8 cellular contexts compared by ENCODE assay signal in the genomic region with DNA sequence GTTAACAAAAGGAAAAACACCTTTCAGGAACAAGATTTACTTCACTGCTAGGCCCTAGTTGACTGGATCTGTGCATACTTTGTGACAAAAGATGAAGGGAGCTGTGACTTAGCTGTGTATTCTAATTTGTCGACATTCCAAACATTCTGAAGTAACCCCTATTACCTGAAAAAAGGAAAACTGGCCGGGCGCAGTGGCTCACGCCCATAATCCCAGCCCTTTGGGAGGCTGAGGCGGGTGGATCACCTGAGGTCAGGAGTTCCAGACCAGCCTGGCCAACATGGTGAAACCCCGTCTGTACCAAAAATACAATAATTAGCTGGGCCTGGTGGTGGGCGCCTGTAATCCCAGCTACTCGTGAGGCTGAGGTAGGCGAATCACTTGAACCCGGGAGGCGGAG. TPM values are rescaled to one million over a fixed set of nuclear protein-coding genes. Genes with fewer than 3 reads are reported as not detected.
DNase-seq lines count a peak whose midpoint lies in the region; ATAC-seq and TF ChIP-seq lines count a peak whose summit lies in the region.
"Not testable (repeated sequence)": the region's sequence is repeated elsewhere in the genome, so short reads cannot be mapped to it uniquely, and the experiment has no call there.

No MANE protein-coding gene starts in this region.

- TF ChIP-seq POLR2A in sigmoid colon (IDR thresholded peaks at IDR 0.05) = not testable (repeated sequence)

- no CpG with 5 or more reads among the region's 11 CpGs for WGBS in mesendoderm (ENCODE audit: extremely low coverage, insufficient coverage, low lambda C conversion rate)
- 69 to 87% methylated on average over 11 of the region's 11 CpGs for WGBS in sigmoid colon, 2 donors
- WGBS in aorta, 2 donors = 18 to 21% methylated on average over 11 of the region's 11 CpGs

- not testable (repeated sequence) for H2BK15ac ChIP-seq in mesendoderm (replicated peaks; ENCODE audit: low read depth)

- intact Hi-C loops in activated CD4-positive, alpha-beta memory T cell treated with anti-CD3 and anti-CD28 coated beads for 36 hours (cut with micrococcal nuclease) = loop anchor here (10.0 kb wide), 1 partner anchor 650 kb away; a partner anchor contains a TSS
- intact Hi-C loops in sigmoid colon (cut with DNase I) (loop anchor here (5.0 kb wide), 1 partner anchor 1403 kb away; no protein-coding TSS in a partner anchor), aorta (cut with DNase I) (loop anchor here (2.0 to 5.0 kb wide), 4 partner anchors 62 to 253 kb away; no protein-coding TSS in a partner anchor)

- H3K4ac ChIP-seq in mesendoderm (ENCODE audit: low read depth, low read length) = not testable (repeated sequence)

- not testable (repeated sequence) for H3K18ac ChIP-seq in mesendoderm (ENCODE audit: low read length)

- peaks cover 11% of the 10 kb centered on the region for H3K36me3 Mint-ChIP-seq in activated CD4-positive, alpha-beta memory T cell treated with anti-CD3 and anti-CD28 coated beads for 36 hours
- not testable (repeated sequence) for H3K36me3 Mint-ChIP-seq in brain

- not testable (repeated sequence) for H3K36me3 ChIP-seq in ES-I3 (ENCODE audit: insufficient read depth, low read length); MG63; mesendoderm (ENCODE audit: control insufficient read depth, insufficient read depth, low read length); sigmoid colon; aorta (ENCODE audit: control insufficient read depth in 1 of 2, insufficient read depth in 2 of 2, low read length in 1 of 2)

- CTCF ChIA-PET in activated CD4-positive, alpha-beta memory T cell treated with anti-CD3 and anti-CD28 coated beads for 36 hours (lab: Charles Lee) = interaction anchor here (0.8 to 10.8 kb wide), 8 partner anchors 20 to 255 kb away, joined by 3 to 548 read pairs (median 4); no protein-coding TSS in a partner anchor

- not testable (repeated sequence) for TF ChIP-seq EP300 in sigmoid colon (IDR thresholded peaks at IDR 0.05)

- H3K56ac ChIP-seq in mesendoderm (ENCODE audit: low read length) = not testable (repeated sequence)

- peak overlapping the region; percentile 54 for H3K4me2 ChIP-seq in mesendoderm (ENCODE audit: low read length)

- not testable (repeated sequence) for H3K79me2 ChIP-seq in mesendoderm (ENCODE audit: control insufficient read depth, insufficient read depth, low read length)

- H4K8ac ChIP-seq in mesendoderm (ENCODE audit: low read depth, low read length) = not testable (repeated sequence)

- POLR2A ChIA-PET in activated CD4-positive, alpha-beta memory T cell treated with anti-CD3 and anti-CD28 coated beads for 36 hours (lab: Charles Lee) = interaction anchor here (0.7 to 7.4 kb wide), 3 partner anchors 29 to 80 kb away, joined by 3 to 90 read pairs (median 3); no protein-coding TSS in a partner anchor

- not testable (repeated sequence) for H3K9me3 ChIP-seq in ES-I3 (ENCODE audit: control insufficient read depth, insufficient read depth, low read length); MG63; sigmoid colon; aorta (ENCODE audit: control insufficient read depth, low read length)

- not testable (repeated sequence) for H3K27ac ChIP-seq in mesendoderm (ENCODE audit: low read depth, low read length)
- H3K27ac ChIP-seq in sigmoid colon = peak overlapping the region in 3 of 4 donors; percentile 91 to 95 (median 92)
- H3K27ac ChIP-seq in aorta (ENCODE audit: low read depth in 1 of 2, low read length in 2 of 2) = peak overlapping the region; percentile 77 to 87

- not testable (repeated sequence) for H2AK5ac ChIP-seq in mesendoderm (ENCODE audit: low read length)

- not testable (repeated sequence) for H2BK120ac ChIP-seq in mesendoderm (ENCODE audit: low read depth, low read length)

- peaks cover 36% of the 10 kb centered on the region for H3K4me1 Mint-ChIP-seq in activated CD4-positive, alpha-beta memory T cell treated with anti-CD3 and anti-CD28 coated beads for 36 hours (ENCODE audit: low read depth)
- peaks cover 24% of the 10 kb centered on the region for H3K4me1 Mint-ChIP-seq in brain

- not testable (repeated sequence) for H3K9me3 Mint-ChIP-seq in activated CD4-positive, alpha-beta memory T cell treated with anti-CD3 and anti-CD28 coated beads for 36 hours; brain

- H3K9ac ChIP-seq in ES-I3 (ENCODE audit: low read depth, low read length) = peak overlapping the region; percentile 86; the same call in 1 of the 2 replicates
- not testable (repeated sequence) for H3K9ac ChIP-seq in mesendoderm (ENCODE audit: low read length)

- DNase-seq in MG63; fibroblast of pulmonary artery (ENCODE audit: low read depth); sigmoid colon; aorta: not testable (repeated sequence)
- DNase-seq in activated CD4-positive, alpha-beta memory T cell treated with anti-CD3 and anti-CD28 coated beads for 36 hours = peak; percentile 34
- peak; percentile 57 for DNase-seq in mesendoderm

- H2BK5ac ChIP-seq in mesendoderm (ENCODE audit: low read length) = not testable (repeated sequence)

- not testable (repeated sequence) for H3K27me3 ChIP-seq in MG63; mesendoderm (ENCODE audit: insufficient read depth, low read length, poor library complexity); sigmoid colon; aorta (ENCODE audit: control insufficient read depth in 1 of 2, insufficient read depth in 2 of 2, low read length in 1 of 2)

- not testable (repeated sequence) for ATAC-seq in aorta (ENCODE audit: low FRiP score)

- not testable (repeated sequence) for H3K27me3 Mint-ChIP-seq in activated CD4-positive, alpha-beta memory T cell treated with anti-CD3 and anti-CD28 coated beads for 36 hours
- H3K27me3 Mint-ChIP-seq in brain = peaks cover 32% of the 10 kb centered on the region

- TF ChIP-seq CTCF in brain (conservative IDR thresholded peaks at IDR 0.05); fibroblast of pulmonary artery (IDR thresholded peaks at IDR 0.05; ENCODE audit: low read length, missing control alignments); sigmoid colon (IDR thresholded peaks at IDR 0.05): not testable (repeated sequence)

- not testable (repeated sequence) for H4K5ac ChIP-seq in mesendoderm (ENCODE audit: low read length)

- H3K4me1 ChIP-seq in ES-I3 (ENCODE audit: insufficient read depth, low read length) (peaks cover 15% of the 10 kb centered on the region), sigmoid colon (peaks cover 0 to 27% (median 14%) of the 10 kb centered on the region in 4 donors)
- H3K4me1 ChIP-seq in mesendoderm (ENCODE audit: control insufficient read depth, low read depth, low read length); aorta (ENCODE audit: control insufficient read depth in 1 of 2, insufficient read depth in 2 of 2, low read length in 2 of 2): not testable (repeated sequence)

- H3K23ac ChIP-seq in mesendoderm (ENCODE audit: low read length) = not testable (repeated sequence)

- H3K79me1 ChIP-seq in mesendoderm (ENCODE audit: low read length) = not testable (repeated sequence)

- H3K27ac Mint-ChIP-seq in activated CD4-positive, alpha-beta memory T cell treated with anti-CD3 and anti-CD28 coated beads for 36 hours = peak overlapping the region; percentile 98
- peak overlapping the region in 3 of 5 experiments; percentile 94 to 97 (median 96) for H3K27ac Mint-ChIP-seq in brain

- H3K4me3 ChIP-seq in MG63 (peak overlapping the region; percentile 75), fibroblast of pulmonary artery (replicated peaks; ENCODE audit: low read depth, low read length) (peak overlapping the region; percentile 93), sigmoid colon (peak overlapping the region in 3 of 4 donors; percentile 52 to 89 (median 83)), aorta (ENCODE audit: low read length in 2 of 2) (peak overlapping the region; percentile 69 to 90)
- not testable (repeated sequence) for H3K4me3 ChIP-seq in mesendoderm (ENCODE audit: low read length)

- peak overlapping the region; percentile 95 for H3K4me3 Mint-ChIP-seq in activated CD4-positive, alpha-beta memory T cell treated with anti-CD3 and anti-CD28 coated beads for 36 hours
- peak overlapping the region; percentile 94 to 98 (median 96) for H3K4me3 Mint-ChIP-seq in brain

RNA-seq across cellular contexts. Expression of a gene that starts 1.8 kb away (rescaled TPM):
- total RNA-seq in MG63 (2014; rRNA removed; shearing (Covaris generic); ENCODE audit: low replicate concordance) = 74.9 and 111 TPM in 2 replicates
- total RNA-seq in activated CD4-positive, alpha-beta memory T cell treated with anti-CD3 and anti-CD28 coated beads for 36 hours = 10 to 100 TPM; 58.2 to 62.6 TPM
- polyA plus RNA-seq in brain (ENCODE audit: insufficient read depth, low read depth, low replicate concordance) (4.2 TPM), sigmoid colon (10 to 100 TPM; 16.8 to 29.6 (median 26.6) TPM), aorta (10 to 100 TPM; 15.9 to 19.3 TPM)
- 10.7 TPM for polyA plus RNA-seq in mesendoderm (2013, experiment 1 of 2)
- polyA plus RNA-seq in mesendoderm (2013, experiment 2 of 2) = 10.8 TPM
- total RNA-seq in sigmoid colon (10 to 100 TPM in 3 of 4 donors, 1 to 10 TPM in 1; 9.3 to 22.3 (median 11.9) TPM), aorta (10 to 100 TPM; 38.8 to 40.6 TPM)
